ENCODE assay signal across 8 cellular contexts in genomic region chr12:219891-220352, GRCh38. TPM values are rescaled to one million over a fixed set of nuclear protein-coding genes. Genes with fewer than 3 reads are reported as not detected.
DNase-seq lines count a peak whose midpoint lies in the region; ATAC-seq, FAIRE-seq and TF ChIP-seq lines count a peak whose summit lies in the region.

No MANE protein-coding gene starts in this region.

- peak; percentile 80 for FAIRE-seq in HTR-8/SVneo (lab: Jason Lieb, UNC)

- H2AFZ ChIP-seq in OCI-LY3 (ENCODE audit: low read depth, low read length), result peak overlapping the region; percentile 57; the same call in 1 of the 2 replicates

- peak overlapping the region; percentile 53 for H3K4me2 ChIP-seq in OCI-LY3 (ENCODE audit: low read length)

- H3K4me3 Mint-ChIP-seq in activated T-helper 2 cell treated with anti-CD3 and anti-CD28 coated beads, Interferon-gamma antibody, Interleukin-2, Interleukin-4, amounts not matched to agents 10 μg/mL and 5 μg/mL and 100 μg/mL, durations not matched to agents 14 hours and 24 hours and 36 hours (ENCODE audit: low read depth), result no peak overlapping the region

- no peaks in the 10 kb centered on the region for H4K20me1 ChIP-seq in OCI-LY3 (ENCODE audit: insufficient read depth, low read length)

- intact Hi-C loops in activated T-helper 2 cell treated with anti-CD3 and anti-CD28 coated beads, Interferon-gamma antibody, Interleukin-2, Interleukin-4, amounts not matched to agents 10 μg/mL and 5 μg/mL and 100 μg/mL, durations not matched to agents 14 hours and 24 hours and 36 hours (cut with micrococcal nuclease), result no loop called here

- no peak for ATAC-seq in GM21515 (IDR thresholded peaks at IDR 0.05; ENCODE audit: unreplicated experiment)

- no peak overlapping the region for H3K9ac ChIP-seq in OCI-LY3 (ENCODE audit: low read length)

- H3K27me3 ChIP-seq in OCI-LY3 (ENCODE audit: low read depth, low read length) (no peaks in the 10 kb centered on the region), cardiac muscle cell (no peaks in the 10 kb centered on the region)

- H3K36me3 ChIP-seq in OCI-LY3 (replicated peaks; ENCODE audit: low read depth, low read length) (no peaks in the 10 kb centered on the region), cardiac muscle cell (no peaks in the 10 kb centered on the region)

- no peaks in the 10 kb centered on the region for H3K4me1 ChIP-seq in OCI-LY3 (ENCODE audit: low read length)
- H3K4me1 ChIP-seq in cardiac muscle cell (ENCODE audit: low read depth), result peaks cover 12% of the 10 kb centered on the region

- H3K27ac ChIP-seq in OCI-LY3 (ENCODE audit: low read length) (no peak overlapping the region), cardiac muscle cell (no peak overlapping the region)

- H3K27ac Mint-ChIP-seq in activated T-helper 2 cell treated with anti-CD3 and anti-CD28 coated beads, Interferon-gamma antibody, Interleukin-2, Interleukin-4, amounts not matched to agents 10 μg/mL and 5 μg/mL and 100 μg/mL, durations not matched to agents 14 hours and 24 hours and 36 hours, result no peak overlapping the region

- peak; percentile 88 for TF ChIP-seq CTCF in OCI-LY3 (IDR thresholded peaks at IDR 0.05; ENCODE audit: low read depth, low read length)
- TF ChIP-seq CTCF in cardiac muscle cell (IDR thresholded peaks at IDR 0.05; ENCODE audit: low read depth, low read length), result peak; percentile 63

- H3K9me3 ChIP-seq in OCI-LY3 (ENCODE audit: insufficient read depth, low read length) (no peaks in the 10 kb centered on the region), cardiac muscle cell (ENCODE audit: low read depth) (no peaks in the 10 kb centered on the region)

- DNase-seq in SHP77 (lab: John Stamatoyannopoulos, UW) (peak; percentile 31 to 41), SHP77 treated with DMSO at 0.1 percent for 48 hours (lab: John Stamatoyannopoulos, UW) (no peak), HTR-8/SVneo (ENCODE audit: insufficient read length, low spot score) (peak; percentile 79), cardiac muscle cell (ENCODE audit: low read depth in 1 of 2, low spot score in 1 of 2) (peak; percentile 51 to 88), pons (ENCODE audit: low spot score) (peak; percentile 45)
- DNase-seq in activated T-helper 2 cell treated with anti-CD3 and anti-CD28 coated beads, Interferon-gamma antibody, Interleukin-2, Interleukin-4, amounts not matched to agents 10 μg/mL and 5 μg/mL and 100 μg/mL, durations not matched to agents 14 hours and 24 hours and 36 hours (ENCODE audit: low spot score), result peak; percentile 54

- H3K79me2 ChIP-seq in OCI-LY3 (ENCODE audit: low read length), result no peaks in the 10 kb centered on the region

- H3K9me3 Mint-ChIP-seq in activated T-helper 2 cell treated with anti-CD3 and anti-CD28 coated beads, Interferon-gamma antibody, Interleukin-2, Interleukin-4, amounts not matched to agents 10 μg/mL and 5 μg/mL and 100 μg/mL, durations not matched to agents 14 hours and 24 hours and 36 hours, result no peaks in the 10 kb centered on the region

- H3K27me3 Mint-ChIP-seq in activated T-helper 2 cell treated with anti-CD3 and anti-CD28 coated beads, Interferon-gamma antibody, Interleukin-2, Interleukin-4, amounts not matched to agents 10 μg/mL and 5 μg/mL and 100 μg/mL, durations not matched to agents 14 hours and 24 hours and 36 hours (ENCODE audit: low read depth), result peaks cover 2% of the 10 kb centered on the region

- H3K36me3 Mint-ChIP-seq in activated T-helper 2 cell treated with anti-CD3 and anti-CD28 coated beads, Interferon-gamma antibody, Interleukin-2, Interleukin-4, amounts not matched to agents 10 μg/mL and 5 μg/mL and 100 μg/mL, durations not matched to agents 14 hours and 24 hours and 36 hours (ENCODE audit: low read depth), result no peaks in the 10 kb centered on the region

- H3K4me1 Mint-ChIP-seq in activated T-helper 2 cell treated with anti-CD3 and anti-CD28 coated beads, Interferon-gamma antibody, Interleukin-2, Interleukin-4, amounts not matched to agents 10 μg/mL and 5 μg/mL and 100 μg/mL, durations not matched to agents 14 hours and 24 hours and 36 hours (ENCODE audit: low read depth), result no peaks in the 10 kb centered on the region

- H3K4me3 ChIP-seq in OCI-LY3 (ENCODE audit: low read length) (peak overlapping the region; percentile 46), cardiac muscle cell (no peak overlapping the region)

RNA-seq across cellular contexts. Expression of gene SLC6A12, which starts 6.0 kb away (rescaled TPM):
- 0.37 TPM in 1 of 2 replicates, not detected in the other for total RNA-seq in activated T-helper 2 cell treated with anti-CD3 and anti-CD28 coated beads, Interferon-gamma antibody, Interleukin-2, Interleukin-4, amounts not matched to agents 10 μg/mL and 5 μg/mL and 100 μg/mL, durations not matched to agents 14 hours and 24 hours and 36 hours
- 0.33 and 0.63 TPM in 2 replicates for total RNA-seq in cardiac muscle cell
- polyA plus RNA-seq in cardiac muscle cell, result 0.24 and 0.52 TPM in 2 replicates

RNA-seq across cellular contexts. Expression of gene SLC6A13, which starts 42.7 kb away (rescaled TPM):
- 0.18 and 0.21 TPM in 2 replicates for total RNA-seq in activated T-helper 2 cell treated with anti-CD3 and anti-CD28 coated beads, Interferon-gamma antibody, Interleukin-2, Interleukin-4, amounts not matched to agents 10 μg/mL and 5 μg/mL and 100 μg/mL, durations not matched to agents 14 hours and 24 hours and 36 hours
- 2.2 and 2.3 TPM in 2 replicates for total RNA-seq in cardiac muscle cell
- 0.34 and 3.8 TPM in 2 replicates for polyA plus RNA-seq in cardiac muscle cell
